ENCODE assay signal across 1 cellular context in genomic region chr19:56508282-56508778, GRCh38.
TF ChIP-seq lines count a peak whose summit lies in the region.

No MANE protein-coding gene starts in this region.

TF ChIP-seq in HEK293, 187 proteins besides CTCF, POLR2A, EP300 and RAD21 (continued from another document):
- TF ChIP-seq, protein P1, sequence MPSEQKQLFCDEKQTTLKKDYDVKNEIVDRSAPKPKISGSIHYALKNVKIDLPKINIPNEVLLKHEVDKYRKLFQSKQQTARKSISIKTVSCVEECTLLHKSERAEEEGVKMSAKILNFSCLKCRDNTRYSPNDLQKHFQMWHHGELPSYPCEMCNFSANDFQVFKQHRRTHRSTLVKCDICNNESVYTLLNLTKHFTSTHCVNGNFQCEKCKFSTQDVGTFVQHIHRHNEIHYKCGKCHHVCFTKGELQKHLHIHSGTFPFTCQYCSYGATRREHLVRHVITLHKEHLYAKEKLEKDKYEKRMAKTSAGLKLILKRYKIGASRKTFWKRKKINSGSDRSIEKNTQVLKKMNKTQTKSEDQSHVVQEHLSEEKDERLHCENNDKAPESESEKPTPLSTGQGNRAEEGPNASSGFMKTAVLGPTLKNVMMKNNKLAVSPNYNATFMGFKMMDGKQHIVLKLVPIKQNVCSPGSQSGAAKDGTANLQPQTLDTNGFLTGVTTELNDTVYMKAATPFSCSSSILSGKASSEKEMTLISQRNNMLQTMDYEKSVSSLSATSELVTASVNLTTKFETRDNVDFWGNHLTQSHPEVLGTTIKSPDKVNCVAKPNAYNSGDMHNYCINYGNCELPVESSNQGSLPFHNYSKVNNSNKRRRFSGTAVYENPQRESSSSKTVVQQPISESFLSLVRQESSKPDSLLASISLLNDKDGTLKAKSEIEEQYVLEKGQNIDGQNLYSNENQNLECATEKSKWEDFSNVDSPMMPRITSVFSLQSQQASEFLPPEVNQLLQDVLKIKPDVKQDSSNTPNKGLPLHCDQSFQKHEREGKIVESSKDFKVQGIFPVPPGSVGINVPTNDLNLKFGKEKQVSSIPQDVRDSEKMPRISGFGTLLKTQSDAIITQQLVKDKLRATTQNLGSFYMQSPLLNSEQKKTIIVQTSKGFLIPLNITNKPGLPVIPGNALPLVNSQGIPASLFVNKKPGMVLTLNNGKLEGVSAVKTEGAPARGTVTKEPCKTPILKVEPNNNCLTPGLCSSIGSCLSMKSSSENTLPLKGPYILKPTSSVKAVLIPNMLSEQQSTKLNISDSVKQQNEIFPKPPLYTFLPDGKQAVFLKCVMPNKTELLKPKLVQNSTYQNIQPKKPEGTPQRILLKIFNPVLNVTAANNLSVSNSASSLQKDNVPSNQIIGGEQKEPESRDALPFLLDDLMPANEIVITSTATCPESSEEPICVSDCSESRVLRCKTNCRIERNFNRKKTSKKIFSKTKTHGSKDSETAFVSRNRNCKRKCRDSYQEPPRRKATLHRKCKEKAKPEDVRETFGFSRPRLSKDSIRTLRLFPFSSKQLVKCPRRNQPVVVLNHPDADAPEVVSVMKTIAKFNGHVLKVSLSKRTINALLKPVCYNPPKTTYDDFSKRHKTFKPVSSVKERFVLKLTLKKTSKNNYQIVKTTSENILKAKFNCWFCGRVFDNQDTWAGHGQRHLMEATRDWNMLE (tag by site-specific recombination; conservative IDR thresholded peaks at IDR 0.05; ENCODE audit: low read depth), result no peak
- TF ChIP-seq, protein P2, sequence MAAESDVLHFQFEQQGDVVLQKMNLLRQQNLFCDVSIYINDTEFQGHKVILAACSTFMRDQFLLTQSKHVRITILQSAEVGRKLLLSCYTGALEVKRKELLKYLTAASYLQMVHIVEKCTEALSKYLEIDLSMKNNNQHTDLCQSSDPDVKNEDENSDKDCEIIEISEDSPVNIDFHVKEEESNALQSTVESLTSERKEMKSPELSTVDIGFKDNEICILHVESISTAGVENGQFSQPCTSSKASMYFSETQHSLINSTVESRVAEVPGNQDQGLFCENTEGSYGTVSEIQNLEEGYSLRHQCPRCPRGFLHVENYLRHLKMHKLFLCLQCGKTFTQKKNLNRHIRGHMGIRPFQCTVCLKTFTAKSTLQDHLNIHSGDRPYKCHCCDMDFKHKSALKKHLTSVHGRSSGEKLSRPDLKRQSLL (tag by site-specific recombination; IDR thresholded peaks at IDR 0.05), result no peak
- TF ChIP-seq ZNF354C (tag by site-specific recombination; IDR thresholded peaks at IDR 0.05; ENCODE audit: borderline replicate concordance, low read depth) (no peak), ZNF645 (tag by site-specific recombination; IDR thresholded peaks at IDR 0.05) (no peak), ZNF513 (tag by site-specific recombination; IDR thresholded peaks at IDR 0.05) (no peak), ZNF23 (tag by site-specific recombination; IDR thresholded peaks at IDR 0.05; ENCODE audit: borderline replicate concordance) (no peak), GFI1B (tag by site-specific recombination; IDR thresholded peaks at IDR 0.05) (peak; percentile 3; the same call in 1 of the 2 replicates), ZBTB11 (tag by site-specific recombination; conservative IDR thresholded peaks at IDR 0.05; ENCODE audit: low read depth) (no peak; the same call in 1 of the 2 replicates), TRIM28 (IDR thresholded peaks at IDR 0.05; ENCODE audit: borderline replicate concordance, low read length) (no peak), ZNF777 (tag by site-specific recombination; IDR thresholded peaks at IDR 0.05; ENCODE audit: borderline replicate concordance) (peak; percentile 82), ZNF114 (tag by site-specific recombination; IDR thresholded peaks at IDR 0.05) (peak; percentile 79; the same call in 1 of the 2 replicates), ZNF391 (tag by site-specific recombination; IDR thresholded peaks at IDR 0.05; ENCODE audit: borderline replicate concordance, low read depth) (no peak), BCL11B (tag by site-specific recombination; IDR thresholded peaks at IDR 0.05; ENCODE audit: low read depth) (no peak), ZNF549 (tag by site-specific recombination; IDR thresholded peaks at IDR 0.05) (no peak), ZNF555 (tag by site-specific recombination; conservative IDR thresholded peaks at IDR 0.05) (no peak), ZNF169 (tag by site-specific recombination; IDR thresholded peaks at IDR 0.05) (peak; percentile 23; the same call in 1 of the 2 replicates), ZNF544 (tag by site-specific recombination; IDR thresholded peaks at IDR 0.05) (0 out of 2 replicates have a peak, but pooled peaks have one; percentile 9), ZNF311 (tag by site-specific recombination; IDR thresholded peaks at IDR 0.05; ENCODE audit: borderline replicate concordance) (peak; percentile 58; the same call in 1 of the 2 replicates), ZEB2 (tag by site-specific recombination; IDR thresholded peaks at IDR 0.05) (no peak), HOXD13 (CRISPR knock-in tag; IDR thresholded peaks at IDR 0.05; ENCODE audit: borderline replicate concordance) (peak; percentile 65; the same call in 1 of the 2 replicates), ZNF239 (tag by site-specific recombination; IDR thresholded peaks at IDR 0.05) (0 out of 2 replicates have a peak, but pooled peaks have one; percentile 11), GLI4 (tag by site-specific recombination; IDR thresholded peaks at IDR 0.05) (peak; percentile 15; the same call in 1 of the 2 replicates)
- TF ChIP-seq, protein P3, sequence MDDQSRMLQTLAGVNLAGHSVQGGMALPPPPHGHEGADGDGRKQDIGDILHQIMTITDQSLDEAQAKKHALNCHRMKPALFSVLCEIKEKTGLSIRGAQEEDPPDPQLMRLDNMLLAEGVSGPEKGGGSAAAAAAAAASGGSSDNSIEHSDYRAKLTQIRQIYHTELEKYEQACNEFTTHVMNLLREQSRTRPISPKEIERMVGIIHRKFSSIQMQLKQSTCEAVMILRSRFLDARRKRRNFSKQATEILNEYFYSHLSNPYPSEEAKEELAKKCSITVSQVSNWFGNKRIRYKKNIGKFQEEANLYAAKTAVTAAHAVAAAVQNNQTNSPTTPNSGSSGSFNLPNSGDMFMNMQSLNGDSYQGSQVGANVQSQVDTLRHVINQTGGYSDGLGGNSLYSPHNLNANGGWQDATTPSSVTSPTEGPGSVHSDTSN (CRISPR knock-in tag; IDR thresholded peaks at IDR 0.05), result no peak
- TF ChIP-seq, protein P4, sequence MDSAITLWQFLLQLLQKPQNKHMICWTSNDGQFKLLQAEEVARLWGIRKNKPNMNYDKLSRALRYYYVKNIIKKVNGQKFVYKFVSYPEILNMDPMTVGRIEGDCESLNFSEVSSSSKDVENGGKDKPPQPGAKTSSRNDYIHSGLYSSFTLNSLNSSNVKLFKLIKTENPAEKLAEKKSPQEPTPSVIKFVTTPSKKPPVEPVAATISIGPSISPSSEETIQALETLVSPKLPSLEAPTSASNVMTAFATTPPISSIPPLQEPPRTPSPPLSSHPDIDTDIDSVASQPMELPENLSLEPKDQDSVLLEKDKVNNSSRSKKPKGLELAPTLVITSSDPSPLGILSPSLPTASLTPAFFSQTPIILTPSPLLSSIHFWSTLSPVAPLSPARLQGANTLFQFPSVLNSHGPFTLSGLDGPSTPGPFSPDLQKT (IDR thresholded peaks at IDR 0.05; ENCODE audit: borderline replicate concordance, low read depth, low read length), result no peak
TF ChIP-seq in HEK293: peak in this region for 21.
